Comparison of ENCODE assay signal across 24 cellular contexts in the genomic region with DNA sequence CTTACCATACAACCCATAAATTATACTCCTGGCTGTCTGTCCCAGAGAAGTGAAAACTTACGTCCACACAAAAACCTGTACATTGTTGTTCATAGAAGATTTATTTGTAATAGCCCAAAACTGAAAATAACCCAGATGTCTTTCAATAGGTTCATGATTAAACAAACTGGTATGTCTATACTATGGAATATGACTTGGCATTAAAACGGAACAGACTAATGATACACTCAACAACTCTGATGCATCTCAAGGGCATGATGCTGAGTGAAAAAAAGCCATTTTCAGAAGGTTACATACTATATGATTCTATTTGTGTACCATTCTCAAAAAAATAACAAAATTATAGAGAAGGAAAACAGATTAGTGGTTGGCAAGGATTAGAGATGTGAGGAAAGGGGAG. TPM values are rescaled to one million over a fixed set of nuclear protein-coding genes. Genes with fewer than 3 reads are reported as not detected.
"Had no signal": no experiment of that assay in that cellular context is flagged by ENCODE, and none has a peak within 500 bp of the region (broad histone marks: within the 10 kb centered on the region; RNA-seq: fewer than 3 reads in every experiment).

No MANE protein-coding gene starts in this region.

- H3K27ac ChIP-seq: ascending aorta, brain microvascular endothelial cell, heart left ventricle, lower lobe of right lung, parathyroid adenoma, right lobe of liver, stomach, suprapubic skin, tibial nerve had no signal

- H3K4me1 ChIP-seq: ascending aorta, heart left ventricle, lower lobe of right lung, parathyroid adenoma, right lobe of liver, stomach, suprapubic skin, tibial nerve had no signal

- H3K9ac ChIP-seq: parathyroid adenoma had no signal

- ATAC-seq: activated naive CD4-positive, alpha-beta T cell treated with anti-CD3 and anti-CD28 coated beads, Interleukin-2, amount 50 U/mL, for 72 hours; activated T-helper 17 cell treated with anti-CD3 and anti-CD28 coated beads, Interleukin-2, amount 50 U/mL, for 72 hours; esophagus mucosa; heart left ventricle; lower lobe of right lung; mucosa of descending colon; right lobe of liver; stimulated activated memory B cell treated with anti-CD40 and anti-IgM and Interleukin-4, amounts not matched to agents 10 μg/mL and 1 μg/mL and 100 μg/mL, for 72 hours had no signal

- H3K9me3 ChIP-seq: ascending aorta, heart left ventricle, lower lobe of right lung, mucosa of descending colon, right lobe of liver, stomach, suprapubic skin, tibial nerve had no signal

- H3K27ac Mint-ChIP-seq: activated naive CD4-positive, alpha-beta T cell treated with anti-CD3 and anti-CD28 coated beads, Interleukin-2, amount 50 U/mL, for 72 hours; activated T-helper 17 cell treated with anti-CD3 and anti-CD28 coated beads, Interleukin-2, amount 50 U/mL, for 72 hours; nephron progenitor cell; stimulated activated memory B cell treated with anti-CD40 and anti-IgM and Interleukin-4, amounts not matched to agents 10 μg/mL and 1 μg/mL and 100 μg/mL, for 72 hours had no signal

- H3K79me2 ChIP-seq: parathyroid adenoma had no signal

- H3K4me1 Mint-ChIP-seq: activated T-helper 17 cell treated with anti-CD3 and anti-CD28 coated beads, Interleukin-2, amount 50 U/mL, for 72 hours; nephron progenitor cell; stimulated activated memory B cell treated with anti-CD40 and anti-IgM and Interleukin-4, amounts not matched to agents 10 μg/mL and 1 μg/mL and 100 μg/mL, for 72 hours had no signal

- H3K9me3 Mint-ChIP-seq: activated naive CD4-positive, alpha-beta T cell treated with anti-CD3 and anti-CD28 coated beads, Interleukin-2, amount 50 U/mL, for 72 hours; activated T-helper 17 cell treated with anti-CD3 and anti-CD28 coated beads, Interleukin-2, amount 50 U/mL, for 72 hours; nephron progenitor cell; stimulated activated memory B cell treated with anti-CD40 and anti-IgM and Interleukin-4, amounts not matched to agents 10 μg/mL and 1 μg/mL and 100 μg/mL, for 72 hours had no signal

- H2AFZ ChIP-seq: parathyroid adenoma had no signal

- H3K36me3 Mint-ChIP-seq: activated naive CD4-positive, alpha-beta T cell treated with anti-CD3 and anti-CD28 coated beads, Interleukin-2, amount 50 U/mL, for 72 hours; stimulated activated memory B cell treated with anti-CD40 and anti-IgM and Interleukin-4, amounts not matched to agents 10 μg/mL and 1 μg/mL and 100 μg/mL, for 72 hours had no signal

- H3K4me3 Mint-ChIP-seq: activated T-helper 17 cell treated with anti-CD3 and anti-CD28 coated beads, Interleukin-2, amount 50 U/mL, for 72 hours; nephron progenitor cell; stimulated activated memory B cell treated with anti-CD40 and anti-IgM and Interleukin-4, amounts not matched to agents 10 μg/mL and 1 μg/mL and 100 μg/mL, for 72 hours had no signal

- H3K4me3 ChIP-seq: ascending aorta, heart left ventricle, lower lobe of right lung, mucosa of descending colon, right lobe of liver, stomach, suprapubic skin, tibial nerve had no signal

- FAIRE-seq: small intestine, TTC549 had no signal

- H3K36me3 ChIP-seq: brain microvascular endothelial cell had no signal

- H3K27me3 Mint-ChIP-seq: activated T-helper 17 cell treated with anti-CD3 and anti-CD28 coated beads, Interleukin-2, amount 50 U/mL, for 72 hours; stimulated activated memory B cell treated with anti-CD40 and anti-IgM and Interleukin-4, amounts not matched to agents 10 μg/mL and 1 μg/mL and 100 μg/mL, for 72 hours had no signal

- H3K27me3 ChIP-seq: ascending aorta, brain microvascular endothelial cell, heart left ventricle, right lobe of liver, stomach, suprapubic skin, tibial nerve had no signal

- DNase-seq: activated CD4-positive, alpha-beta T cell treated with anti-CD3 and anti-CD28 coated beads for 1 hour; activated T-cell treated with anti-CD3 and anti-CD28 coated beads, Interleukin-2, amount 50 U/mL, for 1 hour; brain microvascular endothelial cell; central memory CD4-positive, alpha-beta T cell; effector memory CD4-positive, alpha-beta T cell; heart left ventricle; kidney; lower lobe of right lung; mesendoderm; mucosa of descending colon; nephron progenitor cell; right lobe of liver; small intestine; stimulated activated CD4-positive, alpha-beta T cell treated with anti-CD3 and anti-CD28 coated beads, Interleukin-15, amount 100 ng/mL, for 24 hours; stomach had no signal

RNA-seq across cellular contexts. Expression of gene MND1, which starts 11.6 kb away (rescaled TPM):
- total RNA-seq: ascending aorta, suprapubic skin had no signal
